8 cellular contexts compared by ENCODE assay signal in genomic region chr1:3796215-3797193, GRCh38. TPM values are rescaled to one million over a fixed set of nuclear protein-coding genes. Genes with fewer than 3 reads are reported as not detected.
A peak's percentile ranks its signal among the peaks of the same experiment; 100 is the strongest.
DNase-seq lines count a peak whose midpoint lies in the region; ATAC-seq lines count a peak whose summit lies in the region.

TSS of gene LRRC47 (minus strand) at chr1:3796498. CDS start at chr1:3796476, 22 bp downstream.

- peak; percentile 95 for DNase-seq in D341Med (ENCODE audit: low spot score)
- peak in 74 of 76 experiments; percentile 40 to 95 (median 87) for DNase-seq in HUDEP-2 (lab: John Stamatoyannopoulos, UW; ENCODE audit: unreplicated experiment in 76 of 76)
- DNase-seq in OCI-M2 (lab: John Stamatoyannopoulos, UW; ENCODE audit: unreplicated experiment): peak; percentile 66
- peak; percentile 92 for DNase-seq in activated T-cell treated with anti-CD3 and anti-CD28 coated beads for 24 hours (ENCODE audit: low read depth)
- peak; percentile 97 for DNase-seq in epidermal melanocyte (ENCODE audit: insufficient read length, low spot score)
- DNase-seq in stimulated activated CD8-positive, alpha-beta memory T cell treated with anti-CD3 and anti-CD28 coated beads, Interleukin-2, amount 100 ng/mL, for 48 hours (ENCODE audit: low read depth in 2 of 2): peak; percentile 92 to 94

- peak within 1 kb of the TSS; percentile 77 for H3K4me3 ChIP-seq in mononuclear cell (ENCODE audit: low read length)

- no peaks in the 10 kb centered on the region for H3K9me3 ChIP-seq in mononuclear cell (ENCODE audit: low read depth, low read length)

- peak; percentile 97 for ATAC-seq in GM21390 (IDR thresholded peaks at IDR 0.05; ENCODE audit: unreplicated experiment)

- H3K27me3 ChIP-seq in mononuclear cell (ENCODE audit: insufficient read depth, low read length): no peaks in the 10 kb centered on the region

- peaks cover 31% of the 10 kb centered on the region for H3K4me1 ChIP-seq in mononuclear cell (ENCODE audit: insufficient read depth, low read length)

RNA-seq across cellular contexts. Expression of gene LRRC47, which starts in this region (rescaled TPM):
- total RNA-seq in mononuclear cell: 20.9 TPM

Comparison
In these comparisons a context has a peak if more than half of its experiments do, and no peak if none do; other contexts are left out.
1. Peak in every context shown above with its lines: DNase-seq, ATAC-seq and H3K4me3 ChIP-seq.